ENCODE assay signal across 32 cellular contexts in genomic region chrX:49069038-49069437, GRCh38.
"Had no signal": no experiment of that assay in that cellular context is flagged by ENCODE, and none has a peak within 500 bp of the region (broad histone marks: within the 10 kb centered on the region; RNA-seq: fewer than 3 reads in every experiment).

No MANE protein-coding gene starts in this region.

- H3K9me3 Mint-ChIP-seq: activated B cell treated with CpG ODN at 0.5 μM for 24 hours; activated CD4-positive, alpha-beta memory T cell treated with anti-CD3 and anti-CD28 coated beads, Interleukin-2, amount 10 ng/mL, durations not matched to agents 7 days and 5 days; activated naive CD4-positive, alpha-beta T cell treated with anti-CD3 and anti-CD28 coated beads, Interleukin-2, amount 50 U/mL, for 24 hours; activated naive CD8-positive, alpha-beta T cell treated with anti-CD3 and anti-CD28 coated beads, Interleukin-2, amount 10 ng/mL, durations not matched to agents 7 days and 5 days; activated T-cell treated with anti-CD3 and anti-CD28 coated beads, Interleukin-2, amount 50 U/mL, for 24 hours had no signal

- DNase-seq: activated B cell treated with CpG ODN at 0.5 μM for 24 hours; activated CD4-positive, alpha-beta memory T cell treated with anti-CD3 and anti-CD28 coated beads, Interleukin-2, amount 10 ng/mL, durations not matched to agents 7 days and 5 days; activated CD4-positive, alpha-beta T cell treated with anti-CD3 and anti-CD28 coated beads for 4 hours; activated CD4-positive, CD25-positive, alpha-beta regulatory T cell treated with anti-CD3 and anti-CD28 coated beads, Interleukin-2, amount 50 U/mL, for 72 hours; activated gamma-delta T cell; activated naive CD4-positive, alpha-beta T cell treated with Interleukin-2 at 50 U/mL for 16 hours; activated naive CD8-positive, alpha-beta T cell treated with anti-CD3 and anti-CD28 coated beads, Interleukin-2, amount 10 ng/mL, durations not matched to agents 7 days and 5 days; activated T-cell treated with anti-CD3 and anti-CD28 coated beads, Interleukin-2, amount 50 U/mL, for 24 hours; amygdala; body of pancreas; Kasumi-1; MG63; NCI-H1048; NCI-H1105 treated with DMSO at 0.1 percent for 48 hours; NCI-H1436; NCI-H1694; NCI-H1930; NCI-H2081 treated with DMSO at 0.1 percent for 48 hours; NCI-H226; NCI-H524 treated with DMSO at 0.1 percent for 48 hours; PC-9; Right ventricle myocardium superior; SW 1271; T-helper 1 cell; T-helper 2 cell; T-helper 9 cell had no signal

- FAIRE-seq: RCC 7860 had no signal

- H3K36me3 ChIP-seq: breast epithelium, MG63 had no signal

- H3K27me3 Mint-ChIP-seq: activated B cell treated with CpG ODN at 0.5 μM for 24 hours; activated CD4-positive, alpha-beta memory T cell treated with anti-CD3 and anti-CD28 coated beads, Interleukin-2, amount 10 ng/mL, durations not matched to agents 7 days and 5 days; activated naive CD4-positive, alpha-beta T cell treated with anti-CD3 and anti-CD28 coated beads, Interleukin-2, amount 50 U/mL, for 24 hours; activated naive CD8-positive, alpha-beta T cell treated with anti-CD3 and anti-CD28 coated beads, Interleukin-2, amount 10 ng/mL, durations not matched to agents 7 days and 5 days had no signal

- H3K36me3 Mint-ChIP-seq: activated naive CD4-positive, alpha-beta T cell treated with anti-CD3 and anti-CD28 coated beads, Interleukin-2, amount 50 U/mL, for 24 hours had no signal

- H3K4me3 Mint-ChIP-seq: activated B cell treated with CpG ODN at 0.5 μM for 24 hours; activated CD4-positive, alpha-beta memory T cell treated with anti-CD3 and anti-CD28 coated beads, Interleukin-2, amount 10 ng/mL, durations not matched to agents 7 days and 5 days; activated naive CD4-positive, alpha-beta T cell treated with anti-CD3 and anti-CD28 coated beads, Interleukin-2, amount 50 U/mL, for 24 hours; activated naive CD8-positive, alpha-beta T cell treated with anti-CD3 and anti-CD28 coated beads, Interleukin-2, amount 10 ng/mL, durations not matched to agents 7 days and 5 days; activated T-cell treated with anti-CD3 and anti-CD28 coated beads, Interleukin-2, amount 50 U/mL, for 24 hours had no signal

- H3K9me3 ChIP-seq: ascending aorta, body of pancreas, breast epithelium, MG63 had no signal

- H3K27ac Mint-ChIP-seq: activated B cell treated with CpG ODN at 0.5 μM for 24 hours; activated CD4-positive, alpha-beta memory T cell treated with anti-CD3 and anti-CD28 coated beads, Interleukin-2, amount 10 ng/mL, durations not matched to agents 7 days and 5 days; activated naive CD8-positive, alpha-beta T cell treated with anti-CD3 and anti-CD28 coated beads, Interleukin-2, amount 10 ng/mL, durations not matched to agents 7 days and 5 days; activated T-cell treated with anti-CD3 and anti-CD28 coated beads, Interleukin-2, amount 50 U/mL, for 24 hours; activated T-helper 2 cell treated with anti-CD3 and anti-CD28 coated beads, Interferon-gamma antibody, Interleukin-2, Interleukin-4, amounts not matched to agents 10 μg/mL and 5 μg/mL and 100 μg/mL, durations not matched to agents 14 hours and 24 hours and 36 hours had no signal

- H3K4me1 ChIP-seq: breast epithelium had no signal

- H3K27me3 ChIP-seq: ascending aorta, body of pancreas, MG63 had no signal

- H3K27ac ChIP-seq: ascending aorta, body of pancreas, breast epithelium, PC-9, VCaP had no signal

- H3K4me2 ChIP-seq: PC-9 had no signal

- H3K4me3 ChIP-seq: ascending aorta, body of pancreas, breast epithelium, MG63, PC-9 had no signal

- H2AFZ ChIP-seq: PC-9 had no signal

- ATAC-seq: body of pancreas had no signal
